ENCODE assay signal across 28 cellular contexts in the genomic region with DNA sequence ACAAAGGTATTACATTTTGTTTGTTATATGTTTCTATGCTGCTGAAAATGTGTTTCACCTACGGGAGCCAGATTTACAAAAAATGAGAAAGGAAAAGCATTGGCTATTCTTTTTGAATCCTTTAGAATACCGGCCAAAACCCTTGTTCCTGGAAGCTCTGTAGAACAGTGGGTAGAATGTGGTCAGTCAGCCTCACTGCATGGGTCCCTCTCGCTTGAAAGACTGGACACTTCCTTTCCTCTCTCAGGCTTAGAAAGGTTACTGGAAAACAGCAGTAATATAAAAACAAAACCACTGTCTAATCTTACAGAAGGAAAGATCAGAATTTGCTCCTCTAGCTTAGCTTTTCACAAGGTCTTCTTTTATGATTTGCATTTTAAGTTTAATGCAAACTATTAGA. TPM values are rescaled to one million over a fixed set of nuclear protein-coding genes. Genes with fewer than 3 reads are reported as not detected.
DNase-seq lines count a peak whose midpoint lies in the region; ATAC-seq and TF ChIP-seq lines count a peak whose summit lies in the region.
"Had no signal": no experiment of that assay in that cellular context is flagged by ENCODE, and none has a peak within 500 bp of the region (broad histone marks: within the 10 kb centered on the region; RNA-seq: fewer than 3 reads in every experiment).

No MANE protein-coding gene starts in this region.

- H3K36me3 Mint-ChIP-seq in activated CD8-positive, alpha-beta T cell treated with anti-CD3 and anti-CD28 coated beads for 36 hours (ENCODE audit: low read depth), result peaks cover 51% of the 10 kb centered on the region
- H3K36me3 Mint-ChIP-seq in activated CD8-positive, alpha-beta T cell treated with anti-CD3 and anti-CD28 coated beads, Interleukin-2, amount 10 ng/mL, durations not matched to agents 7 days and 5 days (ENCODE audit: low read depth), result peaks cover 80% of the 10 kb centered on the region
- H3K36me3 Mint-ChIP-seq in CD8-positive, alpha-beta memory T cell, result peaks cover 9 to 90% (median 43%) of the 10 kb centered on the region in 3 donors
- H3K36me3 Mint-ChIP-seq in natural killer cell treated with Interleukin-12 subunit alpha and Interleukin-12 subunit beta and Interleukin-15 and Interleukin-18, amount 100 ng/mL, for 72 hours, result peaks cover 74% of the 10 kb centered on the region
- H3K36me3 Mint-ChIP-seq in endothelial cell (ENCODE audit: low read depth, unreplicated experiment), result peaks cover 17% of the 10 kb centered on the region

- no peaks in the 10 kb centered on the region for H3K27me3 ChIP-seq in CD8-positive, alpha-beta memory T cell (ENCODE audit: insufficient read depth, low read length, poor library complexity, severe bottlenecking)
- H3K27me3 ChIP-seq: MG63, testis had no signal

- no peak overlapping the region for H3K4me3 Mint-ChIP-seq in activated CD8-positive, alpha-beta T cell treated with anti-CD3 and anti-CD28 coated beads for 36 hours
- H3K4me3 Mint-ChIP-seq in activated CD8-positive, alpha-beta T cell treated with anti-CD3 and anti-CD28 coated beads, Interleukin-2, amount 10 ng/mL, durations not matched to agents 7 days and 5 days, result no peak overlapping the region
- H3K4me3 Mint-ChIP-seq in CD8-positive, alpha-beta memory T cell, result no peak overlapping the region
- H3K4me3 Mint-ChIP-seq in natural killer cell treated with Interleukin-12 subunit alpha and Interleukin-12 subunit beta and Interleukin-15 and Interleukin-18, amount 100 ng/mL, for 72 hours, result no peak overlapping the region
- no peak overlapping the region for H3K4me3 Mint-ChIP-seq in endothelial cell (ENCODE audit: unreplicated experiment)
- H3K4me3 Mint-ChIP-seq: activated B cell treated with CpG ODN at 0.5 μM for 24 hours, neural crest cell had no signal

- no peak overlapping the region for H3K27ac ChIP-seq in CD8-positive, alpha-beta memory T cell (ENCODE audit: low read depth, low read length)
- H3K27ac ChIP-seq: coronary artery, HL-60, skin epidermis, testis had no signal

- peaks cover 20% of the 10 kb centered on the region for H3K36me3 ChIP-seq in CD8-positive, alpha-beta memory T cell (ENCODE audit: insufficient read depth, low read length)
- H3K36me3 ChIP-seq: MG63 had no signal

- H3K4me1 Mint-ChIP-seq in activated CD8-positive, alpha-beta T cell treated with anti-CD3 and anti-CD28 coated beads for 36 hours (ENCODE audit: low read depth), result peaks cover 27% of the 10 kb centered on the region
- H3K4me1 Mint-ChIP-seq in activated CD8-positive, alpha-beta T cell treated with anti-CD3 and anti-CD28 coated beads, Interleukin-2, amount 10 ng/mL, durations not matched to agents 7 days and 5 days (ENCODE audit: low read depth), result peaks cover 17% of the 10 kb centered on the region
- H3K4me1 Mint-ChIP-seq in CD8-positive, alpha-beta memory T cell, result peaks cover 24 to 82% (median 69%) of the 10 kb centered on the region in 3 donors
- peaks cover 60 to 77% of the 10 kb centered on the region in 2 donors for H3K4me1 Mint-ChIP-seq in natural killer cell treated with Interleukin-12 subunit alpha and Interleukin-12 subunit beta and Interleukin-15 and Interleukin-18, amount 100 ng/mL, for 72 hours (ENCODE audit: low read depth in 2 of 2)
- peaks cover 13% of the 10 kb centered on the region for H3K4me1 Mint-ChIP-seq in endothelial cell (ENCODE audit: unreplicated experiment)
- H3K4me1 Mint-ChIP-seq: activated B cell treated with CpG ODN at 0.5 μM for 24 hours, neural crest cell had no signal

- H3K9me3 Mint-ChIP-seq in activated CD8-positive, alpha-beta T cell treated with anti-CD3 and anti-CD28 coated beads for 36 hours, result no peaks in the 10 kb centered on the region
- H3K9me3 Mint-ChIP-seq in activated CD8-positive, alpha-beta T cell treated with anti-CD3 and anti-CD28 coated beads, Interleukin-2, amount 10 ng/mL, durations not matched to agents 7 days and 5 days (ENCODE audit: insufficient read depth), result no peaks in the 10 kb centered on the region
- H3K9me3 Mint-ChIP-seq in CD8-positive, alpha-beta memory T cell, result no peaks in the 10 kb centered on the region
- H3K9me3 Mint-ChIP-seq in natural killer cell treated with Interleukin-12 subunit alpha and Interleukin-12 subunit beta and Interleukin-15 and Interleukin-18, amount 100 ng/mL, for 72 hours, result no peaks in the 10 kb centered on the region
- H3K9me3 Mint-ChIP-seq in endothelial cell (ENCODE audit: unreplicated experiment), result no peaks in the 10 kb centered on the region
- H3K9me3 Mint-ChIP-seq: activated B cell treated with CpG ODN at 0.5 μM for 24 hours, neural crest cell had no signal

- DNase-seq in activated CD8-positive, alpha-beta T cell treated with anti-CD3 and anti-CD28 coated beads for 36 hours, result no peak
- DNase-seq in activated CD8-positive, alpha-beta T cell treated with anti-CD3 and anti-CD28 coated beads, Interleukin-2, amount 10 ng/mL, durations not matched to agents 7 days and 5 days, result no peak
- DNase-seq in CD8-positive, alpha-beta memory T cell, result no peak
- DNase-seq in astrocyte of the hippocampus (ENCODE audit: low read depth, low spot score), result peak; percentile 41
- no peak for DNase-seq in natural killer cell treated with Interleukin-12 subunit alpha and Interleukin-12 subunit beta and Interleukin-15 and Interleukin-18, amount 100 ng/mL, for 72 hours (ENCODE audit: low spot score)
- no peak for DNase-seq in Right ventricle myocardium inferior (ENCODE audit: missing footprints)
- DNase-seq in DMS153 treated with DMSO at 0.1 percent for 48 hours (lab: John Stamatoyannopoulos, UW; ENCODE audit: unreplicated experiment), result no peak
- no peak for DNase-seq in endothelial cell (ENCODE audit: low spot score)
- DNase-seq: activated B cell treated with CpG ODN at 0.5 μM for 24 hours; activated CD4-positive, alpha-beta T cell treated with anti-CD3 and anti-CD28 coated beads, Interleukin-2, amount 50 U/mL, for 1 hour; amygdala; DMS 273 treated with DMSO at 0.1 percent for 48 hours; effector CD8-positive, alpha-beta T cell; EL; erythroblast; KG1; MG63; NCI-H1105 treated with DMSO at 0.1 percent for 48 hours; NCI-H2029 treated with DMSO at 0.1 percent for 48 hours; NCI-H524 treated with DMSO at 0.1 percent for 48 hours; OCI-M1; stimulated activated naive CD4-positive, alpha-beta T cell treated with Interleukin-2 at 50 U/mL for 16 hours; testis had no signal

- H3K27me3 Mint-ChIP-seq in activated CD8-positive, alpha-beta T cell treated with anti-CD3 and anti-CD28 coated beads for 36 hours, result no peaks in the 10 kb centered on the region
- no peaks in the 10 kb centered on the region for H3K27me3 Mint-ChIP-seq in activated CD8-positive, alpha-beta T cell treated with anti-CD3 and anti-CD28 coated beads, Interleukin-2, amount 10 ng/mL, durations not matched to agents 7 days and 5 days (ENCODE audit: low read depth)
- peaks cover 0 to 1% of the 10 kb centered on the region in 2 donors for H3K27me3 Mint-ChIP-seq in CD8-positive, alpha-beta memory T cell
- no peaks in the 10 kb centered on the region for H3K27me3 Mint-ChIP-seq in natural killer cell treated with Interleukin-12 subunit alpha and Interleukin-12 subunit beta and Interleukin-15 and Interleukin-18, amount 100 ng/mL, for 72 hours
- peaks cover 3% of the 10 kb centered on the region for H3K27me3 Mint-ChIP-seq in endothelial cell (ENCODE audit: unreplicated experiment)
- H3K27me3 Mint-ChIP-seq: activated B cell treated with CpG ODN at 0.5 μM for 24 hours had no signal

- no peak for ATAC-seq in activated CD8-positive, alpha-beta T cell treated with anti-CD3 and anti-CD28 coated beads for 36 hours
- ATAC-seq in activated CD8-positive, alpha-beta T cell treated with anti-CD3 and anti-CD28 coated beads, Interleukin-2, amount 10 ng/mL, durations not matched to agents 7 days and 5 days, result no peak
- no peak for ATAC-seq in natural killer cell treated with Interleukin-12 subunit alpha and Interleukin-12 subunit beta and Interleukin-15 and Interleukin-18, amount 100 ng/mL, for 72 hours
- no peak for ATAC-seq in Right ventricle myocardium inferior
- ATAC-seq: left lobe of liver had no signal

- H3K27ac Mint-ChIP-seq in activated CD8-positive, alpha-beta T cell treated with anti-CD3 and anti-CD28 coated beads for 36 hours, result peak overlapping the region; percentile 54
- H3K27ac Mint-ChIP-seq in activated CD8-positive, alpha-beta T cell treated with anti-CD3 and anti-CD28 coated beads, Interleukin-2, amount 10 ng/mL, durations not matched to agents 7 days and 5 days, result no peak overlapping the region
- peak overlapping the region; percentile 15 to 94 (median 75) for H3K27ac Mint-ChIP-seq in CD8-positive, alpha-beta memory T cell
- peak overlapping the region; percentile 68 to 84 for H3K27ac Mint-ChIP-seq in natural killer cell treated with Interleukin-12 subunit alpha and Interleukin-12 subunit beta and Interleukin-15 and Interleukin-18, amount 100 ng/mL, for 72 hours
- H3K27ac Mint-ChIP-seq in endothelial cell (ENCODE audit: unreplicated experiment), result no peak overlapping the region
- H3K27ac Mint-ChIP-seq: activated B cell treated with CpG ODN at 0.5 μM for 24 hours had no signal

- no peaks in the 10 kb centered on the region for H3K9me3 ChIP-seq in CD8-positive, alpha-beta memory T cell (ENCODE audit: low read length)
- H3K9me3 ChIP-seq: MG63, testis had no signal

- H3K4me3 ChIP-seq in CD8-positive, alpha-beta memory T cell (ENCODE audit: low read length), result no peak overlapping the region
- H3K4me3 ChIP-seq: coronary artery, MG63, skin epidermis, testis had no signal

- intact Hi-C loops in activated CD8-positive, alpha-beta T cell treated with anti-CD3 and anti-CD28 coated beads for 36 hours (cut with micrococcal nuclease), result no loop called here
- intact Hi-C loops in Right ventricle myocardium inferior (cut with DNase I), result loop anchor here (5.0 kb wide), 1 partner anchor 44 kb away; no protein-coding TSS in a partner anchor

- POLR2A ChIA-PET in activated CD8-positive, alpha-beta T cell treated with anti-CD3 and anti-CD28 coated beads for 36 hours (lab: Charles Lee), result no interaction called here
- POLR2A ChIA-PET in activated CD8-positive, alpha-beta T cell treated with anti-CD3 and anti-CD28 coated beads, Interleukin-2, amount 10 ng/mL, durations not matched to agents 7 days and 5 days (lab: Charles Lee), result interaction anchor here (1.1 kb wide), 1 partner anchor 46 kb away, joined by 4 read pairs; a partner anchor contains a TSS
- POLR2A ChIA-PET in CD8-positive, alpha-beta memory T cell (lab: Charles Lee), result no interaction called here

- peaks cover 12% of the 10 kb centered on the region for H3K4me1 ChIP-seq in CD8-positive, alpha-beta memory T cell (ENCODE audit: insufficient read depth, low read length)
- H3K4me1 ChIP-seq: testis had no signal

- TF ChIP-seq CTCF in activated CD8-positive, alpha-beta T cell treated with anti-CD3 and anti-CD28 coated beads for 36 hours (IDR thresholded peaks at IDR 0.05), result no peak
- no peak for TF ChIP-seq CTCF in endothelial cell (IDR thresholded peaks at IDR 0.05; ENCODE audit: unreplicated experiment)

- CTCF ChIA-PET in activated CD8-positive, alpha-beta T cell treated with anti-CD3 and anti-CD28 coated beads for 36 hours (lab: Charles Lee), result interaction anchor here (0.9 kb wide), 1 partner anchor 12 kb away, joined by 3 read pairs; no protein-coding TSS in a partner anchor
- CTCF ChIA-PET in activated CD8-positive, alpha-beta T cell treated with anti-CD3 and anti-CD28 coated beads, Interleukin-2, amount 10 ng/mL, durations not matched to agents 7 days and 5 days (lab: Charles Lee), result interaction anchor here (0.6 to 1.4 kb wide), 7 partner anchors 9 to 52 kb away, joined by 3 to 5 read pairs (median 3); no protein-coding TSS in a partner anchor
- CTCF ChIA-PET in CD8-positive, alpha-beta memory T cell (lab: Charles Lee), result interaction anchor here (0.8 kb wide), 1 partner anchor 9 kb away, joined by 4 read pairs; no protein-coding TSS in a partner anchor

RNA-seq across cellular contexts. Expression of a gene that starts 45.1 kb away (rescaled TPM):
- total RNA-seq in activated CD8-positive, alpha-beta T cell treated with anti-CD3 and anti-CD28 coated beads for 36 hours, result 10 to 100 TPM; 52.2 to 55.3 TPM
- total RNA-seq in activated CD8-positive, alpha-beta T cell treated with anti-CD3 and anti-CD28 coated beads, Interleukin-2, amount 10 ng/mL, durations not matched to agents 7 days and 5 days, result 100 to 1,000 TPM; 126 to 132 TPM
- total RNA-seq in CD8-positive, alpha-beta memory T cell, result 10 to 100 TPM; 71.9 to 76.0 TPM
- polyA plus RNA-seq in CD8-positive, alpha-beta memory T cell, result 170 TPM
- total RNA-seq in natural killer cell treated with Interleukin-12 subunit alpha and Interleukin-12 subunit beta and Interleukin-15 and Interleukin-18, amount 100 ng/mL, for 72 hours, result 100 to 1,000 TPM; 144 to 184 TPM
- 25.0 TPM for total RNA-seq in Right ventricle myocardium inferior
- 51.4 TPM for total RNA-seq in endothelial cell (ENCODE audit: unreplicated experiment)

RNA-seq across cellular contexts. Expression of a gene that starts 45.4 kb away (rescaled TPM):
- total RNA-seq in activated CD8-positive, alpha-beta T cell treated with anti-CD3 and anti-CD28 coated beads for 36 hours, result 10 to 100 TPM; 15.9 to 16.9 TPM
- total RNA-seq in activated CD8-positive, alpha-beta T cell treated with anti-CD3 and anti-CD28 coated beads, Interleukin-2, amount 10 ng/mL, durations not matched to agents 7 days and 5 days, result 10 to 100 TPM; 26.9 to 28.2 TPM
- total RNA-seq in CD8-positive, alpha-beta memory T cell, result 10 to 100 TPM; 14.1 to 14.6 TPM
- 48.4 TPM for polyA plus RNA-seq in CD8-positive, alpha-beta memory T cell
- 10 to 100 TPM; 24.0 to 27.2 TPM for total RNA-seq in natural killer cell treated with Interleukin-12 subunit alpha and Interleukin-12 subunit beta and Interleukin-15 and Interleukin-18, amount 100 ng/mL, for 72 hours
- total RNA-seq in Right ventricle myocardium inferior (21.9 TPM), endothelial cell (ENCODE audit: unreplicated experiment) (58.2 TPM)

Comparison
In these comparisons a context has a peak if more than half of its experiments do, and no peak if none do; other contexts are left out.
1. H3K27ac Mint-ChIP-seq: peak in activated CD8-positive, alpha-beta T cell treated with anti-CD3 and anti-CD28 coated beads for 36 hours (single experiment), CD8-positive, alpha-beta memory T cell (8 of 8) and natural killer cell treated with Interleukin-12 subunit alpha and Interleukin-12 subunit beta and Interleukin-15 and Interleukin-18, amount 100 ng/mL, for 72 hours (2 of 2); none in activated CD8-positive, alpha-beta T cell treated with anti-CD3 and anti-CD28 coated beads, Interleukin-2, amount 10 ng/mL, durations not matched to agents 7 days and 5 days (single experiment) and endothelial cell (single experiment).